28 cellular contexts compared by ENCODE assay signal in genomic region chr13:82675024-82675423, GRCh38.
"Had no signal": no experiment of that assay in that cellular context is flagged by ENCODE, and none has a peak within 500 bp of the region (broad histone marks: within the 10 kb centered on the region; RNA-seq: fewer than 3 reads in every experiment).

No MANE protein-coding gene starts in this region.

- H3K9ac ChIP-seq: neural progenitor cell had no signal

- ATAC-seq: left ventricle myocardium superior; lower lobe of right lung; natural killer cell; right lobe of liver; stimulated activated naive B cell treated with anti-CD40 and anti-IgM and Interleukin-4, amounts not matched to agents 10 μg/mL and 1 μg/mL and 100 μg/mL, for 72 hours; stimulated activated naive CD8-positive, alpha-beta T cell treated with anti-CD3 and anti-CD28 coated beads, Interleukin-15, Interleukin-2, amounts not matched to agents 100 U/mL and 50 U/mL, for 24 hours had no signal

- H3K27me3 ChIP-seq: neural progenitor cell, neutrophil, right atrium auricular region, right lobe of liver, stomach, testis, thyroid gland, transverse colon, upper lobe of left lung, vagina had no signal

- H3K9me3 Mint-ChIP-seq: nephron progenitor cell, neural progenitor cell had no signal

- H3K27ac Mint-ChIP-seq: immature natural killer cell; mesothelial cell of epicardium; naive B cell; natural killer cell; neural progenitor cell; progenitor cell of endocrine pancreas; stimulated activated naive B cell treated with anti-CD40 and anti-IgM and Interleukin-4, amounts not matched to agents 10 μg/mL and 1 μg/mL and 100 μg/mL, for 72 hours had no signal

- H3K4me1 ChIP-seq: lower lobe of right lung, neural progenitor cell, right atrium auricular region, right lobe of liver, stomach, testis, thyroid gland, transverse colon, upper lobe of left lung, vagina had no signal

- H3K36me3 ChIP-seq: lower lobe of right lung, neural progenitor cell, neutrophil, right atrium auricular region, right lobe of liver, stomach, thyroid gland, transverse colon, upper lobe of left lung, vagina had no signal

- H3K4me3 ChIP-seq: lower lobe of right lung, neural progenitor cell, right atrium auricular region, right lobe of liver, smooth muscle cell, stomach, testis, thyroid gland, transverse colon, upper lobe of left lung, vagina had no signal

- DNase-seq: hippocampal formation; immature natural killer cell; islet precursor cell; left ventricle myocardium superior; lower lobe of right lung; mammary epithelial cell; mesenchymal stem cell; naive B cell; natural killer cell; nephron progenitor cell; occipital lobe; right lobe of liver; stimulated activated CD4-positive, alpha-beta T cell treated with anti-CD3 and anti-CD28 coated beads, Interleukin-1b, Interleukin-23, amount 100 ng/mL, for 48 hours; stimulated activated CD4-positive, alpha-beta T cell treated with anti-CD3 and anti-CD28 coated beads, Interleukin-4, amount 100 ng/mL, for 1 hour; stimulated activated naive B cell treated with anti-CD40 and anti-IgM and Interleukin-4, amounts not matched to agents 10 μg/mL and 1 μg/mL and 100 μg/mL, for 72 hours; stimulated activated naive CD8-positive, alpha-beta T cell treated with anti-CD3 and anti-CD28 coated beads, Interleukin-15, Interleukin-2, amounts not matched to agents 100 U/mL and 50 U/mL, for 24 hours; stomach; testis; thyroid gland; transverse colon; upper lobe of left lung had no signal

- H3K27me3 Mint-ChIP-seq: naive B cell; progenitor cell of endocrine pancreas; stimulated activated naive B cell treated with anti-CD40 and anti-IgM and Interleukin-4, amounts not matched to agents 10 μg/mL and 1 μg/mL and 100 μg/mL, for 72 hours had no signal

- H3K4me1 Mint-ChIP-seq: immature natural killer cell; mesothelial cell of epicardium; naive B cell; natural killer cell; nephron progenitor cell; neural progenitor cell; stimulated activated naive B cell treated with anti-CD40 and anti-IgM and Interleukin-4, amounts not matched to agents 10 μg/mL and 1 μg/mL and 100 μg/mL, for 72 hours had no signal

- H3K27ac ChIP-seq: lower lobe of right lung, neural progenitor cell, neutrophil, right atrium auricular region, right lobe of liver, stomach, testis, thyroid gland, transverse colon, upper lobe of left lung, vagina had no signal

- H3K4me3 Mint-ChIP-seq: immature natural killer cell; mesothelial cell of epicardium; naive B cell; natural killer cell; nephron progenitor cell; neural progenitor cell; stimulated activated naive B cell treated with anti-CD40 and anti-IgM and Interleukin-4, amounts not matched to agents 10 μg/mL and 1 μg/mL and 100 μg/mL, for 72 hours had no signal

- H3K36me3 Mint-ChIP-seq: mesothelial cell of epicardium; naive B cell; natural killer cell; neural progenitor cell; stimulated activated naive B cell treated with anti-CD40 and anti-IgM and Interleukin-4, amounts not matched to agents 10 μg/mL and 1 μg/mL and 100 μg/mL, for 72 hours had no signal

- H3K9me3 ChIP-seq: lower lobe of right lung, neutrophil, right atrium auricular region, right lobe of liver, testis, thyroid gland, transverse colon, upper lobe of left lung, vagina had no signal
